2 cellular contexts compared by ENCODE assay signal in the genomic region with DNA sequence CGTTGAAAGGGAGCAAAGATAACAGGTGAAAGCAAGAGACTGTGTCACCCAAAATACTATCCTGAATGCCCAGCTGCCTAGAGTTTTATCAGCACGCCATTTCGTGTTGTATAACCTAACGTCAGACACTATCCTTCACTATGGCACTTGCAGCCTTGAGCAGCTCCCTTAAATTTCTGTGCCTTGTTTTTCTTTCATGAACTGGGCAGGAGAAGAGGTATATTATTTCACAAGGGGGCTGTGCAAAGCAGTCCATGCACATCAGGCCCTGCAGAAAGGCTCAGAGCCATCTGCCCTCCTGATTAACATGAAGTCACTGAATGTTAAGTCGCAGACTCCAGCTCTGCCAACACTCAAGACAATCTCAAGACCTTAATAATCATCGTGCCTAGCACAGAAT.
A peak's percentile ranks its signal among the peaks of the same experiment; 100 is the strongest.
TF ChIP-seq lines count a peak whose summit lies in the region.

No MANE protein-coding gene starts in this region.

TF ChIP-seq in HEK293, 187 proteins besides CTCF, POLR2A, EP300 and RAD21:
- no peak for TF ChIP-seq PRDM1 (tag by site-specific recombination; IDR thresholded peaks at IDR 0.05)
- TF ChIP-seq ZNF37A (tag by site-specific recombination; IDR thresholded peaks at IDR 0.05), result no peak
- no peak for TF ChIP-seq ZNF677 (tag by site-specific recombination; IDR thresholded peaks at IDR 0.05)
- peak; percentile 84 for TF ChIP-seq ZNF549 (tag by site-specific recombination; IDR thresholded peaks at IDR 0.05)
- no peak for TF ChIP-seq ZNF175 (tag by site-specific recombination; IDR thresholded peaks at IDR 0.05)

TF ChIP-seq in H1, 55 proteins besides CTCF, POLR2A, EP300 and RAD21:
- no peak for TF ChIP-seq RFX5 (IDR thresholded peaks at IDR 0.05; ENCODE audit: borderline replicate concordance, low read depth, low read length)
- TF ChIP-seq SUZ12 (IDR thresholded peaks at IDR 0.05; ENCODE audit: low read length), result no peak
- TF ChIP-seq ZNF274 (IDR thresholded peaks at IDR 0.05; ENCODE audit: borderline replicate concordance, extremely low read depth, low read length), result no peak
- TF ChIP-seq SAP30 (IDR thresholded peaks at IDR 0.05; ENCODE audit: insufficient read depth, insufficient replicate concordance, low read length), result no peak
- no peak for TF ChIP-seq TAF7 (optimal IDR thresholded peaks at IDR 0.05; ENCODE audit: borderline replicate concordance, low read depth, low read length)
- no peak for TF ChIP-seq FOSL1 (IDR thresholded peaks at IDR 0.05; ENCODE audit: insufficient read depth, low read depth, low read length)
- TF ChIP-seq SP4 (IDR thresholded peaks at IDR 0.05; ENCODE audit: low read length), result no peak
- no peak for TF ChIP-seq CHD1 (IDR thresholded peaks at IDR 0.05; ENCODE audit: low read depth, low read length)
- no peak for TF ChIP-seq EZH2 (IDR thresholded peaks at IDR 0.05; ENCODE audit: low read depth, low read length, severe bottlenecking)
- no peak for TF ChIP-seq NANOG (IDR thresholded peaks at IDR 0.05; ENCODE audit: insufficient read depth, low read depth, low read length, poor library complexity, severe bottlenecking)
- no peak for TF ChIP-seq RXRA (IDR thresholded peaks at IDR 0.05; ENCODE audit: insufficient read depth, low read depth, low read length)
- TF ChIP-seq SIX5 (IDR thresholded peaks at IDR 0.05; ENCODE audit: low read depth, low read length), result no peak
- TF ChIP-seq USF2 (IDR thresholded peaks at IDR 0.05; ENCODE audit: low read length), result no peak
- TF ChIP-seq POLR2AphosphoS5 (IDR thresholded peaks at IDR 0.05; ENCODE audit: low read depth, low read length), result no peak
